In genomic region chr21:29124645-29125044, GRCh38 we compare ENCODE assay signal across 1 cellular context.
TF ChIP-seq lines count a peak whose summit lies in the region.

No MANE protein-coding gene starts in this region.

TF ChIP-seq in K562, 482 proteins besides CTCF, POLR2A, EP300 and RAD21:
- TF ChIP-seq, protein P1, sequence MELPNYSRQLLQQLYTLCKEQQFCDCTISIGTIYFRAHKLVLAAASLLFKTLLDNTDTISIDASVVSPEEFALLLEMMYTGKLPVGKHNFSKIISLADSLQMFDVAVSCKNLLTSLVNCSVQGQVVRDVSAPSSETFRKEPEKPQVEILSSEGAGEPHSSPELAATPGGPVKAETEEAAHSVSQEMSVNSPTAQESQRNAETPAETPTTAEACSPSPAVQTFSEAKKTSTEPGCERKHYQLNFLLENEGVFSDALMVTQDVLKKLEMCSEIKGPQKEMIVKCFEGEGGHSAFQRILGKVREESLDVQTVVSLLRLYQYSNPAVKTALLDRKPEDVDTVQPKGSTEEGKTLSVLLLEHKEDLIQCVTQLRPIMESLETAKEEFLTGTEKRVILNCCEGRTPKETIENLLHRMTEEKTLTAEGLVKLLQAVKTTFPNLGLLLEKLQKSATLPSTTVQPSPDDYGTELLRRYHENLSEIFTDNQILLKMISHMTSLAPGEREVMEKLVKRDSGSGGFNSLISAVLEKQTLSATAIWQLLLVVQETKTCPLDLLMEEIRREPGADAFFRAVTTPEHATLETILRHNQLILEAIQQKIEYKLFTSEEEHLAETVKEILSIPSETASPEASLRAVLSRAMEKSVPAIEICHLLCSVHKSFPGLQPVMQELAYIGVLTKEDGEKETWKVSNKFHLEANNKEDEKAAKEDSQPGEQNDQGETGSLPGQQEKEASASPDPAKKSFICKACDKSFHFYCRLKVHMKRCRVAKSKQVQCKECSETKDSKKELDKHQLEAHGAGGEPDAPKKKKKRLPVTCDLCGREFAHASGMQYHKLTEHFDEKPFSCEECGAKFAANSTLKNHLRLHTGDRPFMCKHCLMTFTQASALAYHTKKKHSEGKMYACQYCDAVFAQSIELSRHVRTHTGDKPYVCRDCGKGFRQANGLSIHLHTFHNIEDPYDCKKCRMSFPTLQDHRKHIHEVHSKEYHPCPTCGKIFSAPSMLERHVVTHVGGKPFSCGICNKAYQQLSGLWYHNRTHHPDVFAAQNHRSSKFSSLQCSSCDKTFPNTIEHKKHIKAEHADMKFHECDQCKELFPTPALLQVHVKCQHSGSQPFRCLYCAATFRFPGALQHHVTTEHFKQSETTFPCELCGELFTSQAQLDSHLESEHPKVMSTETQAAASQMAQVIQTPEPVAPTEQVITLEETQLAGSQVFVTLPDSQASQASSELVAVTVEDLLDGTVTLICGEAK (IDR thresholded peaks at IDR 0.05) = peak; percentile 54; the same call in 1 of the 2 replicates
- TF ChIP-seq, protein P1 (CRISPR knock-in tag; IDR thresholded peaks at IDR 0.05) = no peak
- TF ChIP-seq SFPQ (IDR thresholded peaks at IDR 0.05; ENCODE audit: low read depth, low read length) = no peak
